ENCODE assay signal across 7 cellular contexts in the genomic region with DNA sequence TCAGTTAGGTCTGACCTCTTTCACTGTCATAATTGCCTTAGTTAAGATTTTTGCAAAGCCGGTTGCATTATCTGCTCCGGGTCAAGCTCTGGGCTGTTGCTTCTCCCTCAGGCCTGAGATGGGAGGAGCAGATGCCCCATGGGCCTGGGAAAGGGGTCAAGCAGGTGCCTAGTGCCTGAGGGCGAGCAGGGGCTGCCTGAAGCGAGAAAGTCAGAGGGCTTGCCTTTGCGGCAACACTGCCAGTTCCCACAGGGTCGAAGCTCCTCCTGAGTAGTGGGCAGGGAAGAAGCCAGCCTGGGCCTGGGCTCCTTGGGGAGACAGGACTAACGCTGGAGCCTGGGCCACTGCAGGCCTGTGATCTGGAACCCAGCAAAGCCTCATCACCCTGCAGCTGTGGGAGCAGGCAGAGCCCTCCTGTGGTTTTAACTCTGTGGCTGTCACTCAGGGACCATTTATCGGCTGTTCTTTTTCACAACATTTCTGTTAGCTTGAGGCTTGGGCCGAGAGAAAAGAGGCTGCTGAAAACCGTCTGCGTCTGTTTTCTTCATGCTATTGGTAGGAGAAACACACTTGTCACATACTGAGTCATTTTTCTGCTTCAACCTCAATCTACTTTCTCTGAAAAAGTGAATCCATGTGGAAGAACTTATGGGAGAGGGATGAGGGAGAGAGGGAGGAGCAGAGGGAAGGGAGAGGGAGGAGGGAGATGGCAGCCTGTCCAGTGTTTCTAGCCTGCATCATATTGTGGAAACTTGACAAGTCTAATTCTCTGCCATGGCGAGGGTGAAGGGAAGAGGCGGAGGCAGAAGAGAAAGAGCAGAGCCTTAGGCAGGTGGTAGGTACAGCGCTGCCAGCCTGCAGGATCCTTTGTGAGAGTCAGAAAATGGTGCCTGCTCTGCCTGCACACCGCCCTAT.
DNase-seq lines count a peak whose midpoint lies in the region; ATAC-seq, FAIRE-seq and TF ChIP-seq lines count a peak whose summit lies in the region.

No MANE protein-coding gene starts in this region.

- H3K9me3 ChIP-seq in mesodermal cell (ENCODE audit: control insufficient read depth, low read length) = no peaks in the 10 kb centered on the region

- H3K4me3 Mint-ChIP-seq in activated B cell treated with CpG ODN at 0.5 μM for 24 hours = peak overlapping the region; percentile 50

- ATAC-seq in GM19438 (IDR thresholded peaks at IDR 0.05; ENCODE audit: low read depth, unreplicated experiment) = peak; percentile 68
- peak; percentile 52 for ATAC-seq in activated B cell treated with CpG ODN at 0.5 μM for 24 hours (ENCODE audit: low read depth)

- H3K4me1 Mint-ChIP-seq in activated B cell treated with CpG ODN at 0.5 μM for 24 hours = peaks cover 36% of the 10 kb centered on the region

- 76 to 83% methylated on average over 12 to 15 of the region's 15 CpGs for whole genome bisulfite sequencing in mesodermal cell (ENCODE audit: insufficient coverage in 2 of 2), 2 experiments
- WGBS in lower leg skin, 2 donors = 61 to 65% methylated on average over 12 to 15 of the region's 15 CpGs

- POLR2A ChIA-PET in activated B cell treated with CpG ODN at 0.5 μM for 24 hours (lab: Charles Lee) = interaction anchor here (0.6 to 0.9 kb wide), 5 partner anchors 11 to 633 kb away, joined by 3 to 10 read pairs (median 4); no protein-coding TSS in a partner anchor

- CTCF ChIA-PET in activated B cell treated with CpG ODN at 0.5 μM for 24 hours (lab: Charles Lee) = no interaction called here

- peak overlapping the region; percentile 66 for H3K27ac Mint-ChIP-seq in activated B cell treated with CpG ODN at 0.5 μM for 24 hours

- no peaks in the 10 kb centered on the region for H3K36me3 ChIP-seq in mesodermal cell (ENCODE audit: control insufficient read depth, insufficient read depth, low read length)

- no peak for TF ChIP-seq POLR2A in lower leg skin (IDR thresholded peaks at IDR 0.05)

- peaks cover 24% of the 10 kb centered on the region for H3K4me1 ChIP-seq in mesodermal cell (ENCODE audit: control insufficient read depth, insufficient read depth, low read length, poor library complexity, severe bottlenecking)

- FAIRE-seq in frontal cortex (lab: Jason Lieb, UNC) = no peak

- TF ChIP-seq CTCF in activated B cell treated with CpG ODN at 0.5 μM for 24 hours (IDR thresholded peaks at IDR 0.05) (no peak), lower leg skin (IDR thresholded peaks at IDR 0.05) (no peak)

- H3K4me3 ChIP-seq in mesodermal cell (ENCODE audit: extremely low read depth, insufficient read depth, low read length, poor library complexity, severe bottlenecking) (no peak overlapping the region), lower leg skin (ENCODE audit: low read depth, poor library complexity, severe bottlenecking) (no peak overlapping the region)

- intact Hi-C loops in activated B cell treated with CpG ODN at 0.5 μM for 24 hours (cut with micrococcal nuclease) = loop anchor here (1.0 kb wide), 1 partner anchor 40 kb away; no protein-coding TSS in a partner anchor
- intact Hi-C loops in lower leg skin (cut with DNase I; ENCODE audit: low total_unique reads) = no loop called here

- H3K36me3 Mint-ChIP-seq in activated B cell treated with CpG ODN at 0.5 μM for 24 hours (ENCODE audit: low read depth) = no peaks in the 10 kb centered on the region

- H3K9me3 Mint-ChIP-seq in activated B cell treated with CpG ODN at 0.5 μM for 24 hours = no peaks in the 10 kb centered on the region

- H3K27me3 Mint-ChIP-seq in activated B cell treated with CpG ODN at 0.5 μM for 24 hours = no peaks in the 10 kb centered on the region

- H3K27ac ChIP-seq in mesodermal cell (ENCODE audit: low read depth, low read length, severe bottlenecking) = peak overlapping the region; percentile 87

- DNase-seq in KG1 (lab: John Stamatoyannopoulos, UW) (peak; percentile 12), activated B cell treated with CpG ODN at 0.5 μM for 24 hours (no peak), putamen (ENCODE audit: low spot score) (no peak), frontal cortex (ENCODE audit: low spot score in 2 of 2) (no peak), lower leg skin (ENCODE audit: low spot score in 2 of 2) (no peak)
